In genomic region chr11:32172771-32173170, GRCh38 we compare ENCODE assay signal across 11 cellular contexts.
A peak's percentile ranks its signal among the peaks of the same experiment; 100 is the strongest.
DNase-seq lines count a peak whose midpoint lies in the region; ATAC-seq and TF ChIP-seq lines count a peak whose summit lies in the region.
"Had no signal": no experiment of that assay in that cellular context is flagged by ENCODE, and none has a peak within 500 bp of the region (broad histone marks: within the 10 kb centered on the region; RNA-seq: fewer than 3 reads in every experiment).

No MANE protein-coding gene starts in this region.

- TF ChIP-seq CTCF in cardiac fibroblast (IDR thresholded peaks at IDR 0.05; ENCODE audit: low read depth, low read length) = no peak
- TF ChIP-seq CTCF in kidney epithelial cell (IDR thresholded peaks at IDR 0.05; ENCODE audit: insufficient read depth, low read length, poor library complexity, severe bottlenecking) = no peak
- no peak for TF ChIP-seq CTCF in Peyer's patch (IDR thresholded peaks at IDR 0.05)
- no peak for TF ChIP-seq CTCF in mucosa of descending colon (IDR thresholded peaks at IDR 0.05)

- no peaks in the 10 kb centered on the region for H3K9me2 ChIP-seq in GM23248 (ENCODE audit: insufficient read depth)

- H3K36me3 ChIP-seq in GM23248 (ENCODE audit: low read depth) (no peaks in the 10 kb centered on the region), kidney epithelial cell (ENCODE audit: control insufficient read depth, insufficient read depth, low read length) (no peaks in the 10 kb centered on the region), skeletal muscle tissue (ENCODE audit: control insufficient read depth in 3 of 3, insufficient read depth in 3 of 3, low read length in 3 of 3) (no peaks in the 10 kb centered on the region), Peyer's patch (no peaks in the 10 kb centered on the region), mucosa of descending colon (ENCODE audit: low read depth) (no peaks in the 10 kb centered on the region)

- POLR2A ChIA-PET in activated CD4-positive, alpha-beta T cell treated with anti-CD3 and anti-CD28 coated beads for 36 hours (lab: Charles Lee) = no interaction called here

- H3K4me1 ChIP-seq in GM23248 (ENCODE audit: insufficient read depth) = peaks cover 9% of the 10 kb centered on the region
- H3K4me1 ChIP-seq in skeletal muscle tissue (ENCODE audit: control insufficient read depth in 3 of 3, insufficient read depth in 3 of 3, low read length in 3 of 3) = peaks cover 4 to 11% (median 6%) of the 10 kb centered on the region in 3 donors
- H3K4me1 ChIP-seq in Peyer's patch = no peaks in the 10 kb centered on the region
- no peaks in the 10 kb centered on the region for H3K4me1 ChIP-seq in mucosa of descending colon (ENCODE audit: low read depth)

- no peaks in the 10 kb centered on the region for H3K79me2 ChIP-seq in GM23248 (ENCODE audit: insufficient read depth)

- peak overlapping the region; percentile 74 for H2AFZ ChIP-seq in GM23248

- H3K4me1 Mint-ChIP-seq in activated CD4-positive, alpha-beta T cell treated with anti-CD3 and anti-CD28 coated beads for 36 hours = peaks cover 14% of the 10 kb centered on the region

- H3K9ac ChIP-seq in GM23248 (0 out of 2 replicates have a peak overlapping the region, but pooled peaks have one; percentile 6), skeletal muscle tissue (ENCODE audit: low read depth in 1 of 3, low read length in 3 of 3) (peak overlapping the region; percentile 15 to 45 (median 17))

- H3K4me3 ChIP-seq in GM23248 (peak overlapping the region; percentile 56), cardiac fibroblast (replicated peaks in 1 of 2; ENCODE audit: low read depth in 2 of 2, low read length in 2 of 2) (peak overlapping the region; percentile 32 to 37), kidney epithelial cell (ENCODE audit: low read depth, low read length) (peak overlapping the region; percentile 7), skeletal muscle tissue (ENCODE audit: low read length in 3 of 3) (peak overlapping the region; percentile 41 to 60 (median 57)), Peyer's patch (peak overlapping the region in 1 of 4 donors; percentile 17), mucosa of descending colon (no peak overlapping the region)

- H3K27ac ChIP-seq in GM23248 (no peak overlapping the region), skeletal muscle tissue (ENCODE audit: low read depth, low read length) (no peak overlapping the region), Peyer's patch (no peak overlapping the region)

- ATAC-seq in HG03045 (IDR thresholded peaks at IDR 0.05; ENCODE audit: unreplicated experiment) = no peak
- ATAC-seq in mucosa of descending colon = no peak
- ATAC-seq in activated CD4-positive, alpha-beta T cell treated with anti-CD3 and anti-CD28 coated beads for 36 hours = no peak

- H3F3A ChIP-seq in GM23248 (ENCODE audit: insufficient read depth) = no peaks in the 10 kb centered on the region

- H3K27me3 Mint-ChIP-seq in activated CD4-positive, alpha-beta T cell treated with anti-CD3 and anti-CD28 coated beads for 36 hours = peaks cover 2% of the 10 kb centered on the region

- 0 out of 2 replicates have a peak, but pooled peaks cover 2% of the 10 kb centered on the region for H3K27me3 ChIP-seq in GM23248 (replicated peaks; ENCODE audit: insufficient read depth)
- no peaks in the 10 kb centered on the region for H3K27me3 ChIP-seq in kidney epithelial cell (ENCODE audit: control insufficient read depth, insufficient read depth, low read length)
- H3K27me3 ChIP-seq in skeletal muscle tissue (ENCODE audit: control insufficient read depth in 3 of 3, insufficient read depth in 3 of 3, low read length in 3 of 3) = peaks cover 0 to 17% (median 10%) of the 10 kb centered on the region in 3 donors
- no peaks in the 10 kb centered on the region for H3K27me3 ChIP-seq in Peyer's patch

- CTCF ChIA-PET in activated CD4-positive, alpha-beta T cell treated with anti-CD3 and anti-CD28 coated beads for 36 hours (lab: Charles Lee) = interaction anchor here (3.8 kb wide), 1 partner anchor 120 kb away, joined by 36 read pairs; no protein-coding TSS in a partner anchor

- H3K9me3 ChIP-seq in GM23248 (ENCODE audit: low read depth) (no peaks in the 10 kb centered on the region), skeletal muscle tissue (ENCODE audit: control insufficient read depth in 3 of 3, low read length in 3 of 3) (no peaks in the 10 kb centered on the region), Peyer's patch (no peaks in the 10 kb centered on the region), mucosa of descending colon (no peaks in the 10 kb centered on the region)

- no peaks in the 10 kb centered on the region for H3K9me3 Mint-ChIP-seq in activated CD4-positive, alpha-beta T cell treated with anti-CD3 and anti-CD28 coated beads for 36 hours (ENCODE audit: low read depth)
- H3K9me3 Mint-ChIP-seq: activated CD4-positive, alpha-beta memory T cell treated with anti-CD3 and anti-CD28 coated beads for 36 hours had no signal

- H3K4me2 ChIP-seq in GM23248 (ENCODE audit: unreplicated experiment) = peak overlapping the region; percentile 70

- 29 to 48% methylated on average over 11 of the region's 11 CpGs for WGBS in GM23248 (ENCODE audit: low coverage in 1 of 2, low lambda C conversion rate in 2 of 2, missing lambda C conversion rate in 2 of 2), 2 experiments

- DNase-seq in GM23248 = peak; percentile 49
- peak; percentile 30 to 31 for DNase-seq in cardiac fibroblast (ENCODE audit: low read depth in 2 of 2)
- DNase-seq in kidney epithelial cell (ENCODE audit: low read depth) = no peak
- no peak for DNase-seq in Peyer's patch
- DNase-seq in mucosa of descending colon = no peak
- no peak for DNase-seq in activated CD4-positive, alpha-beta T cell treated with anti-CD3 and anti-CD28 coated beads for 36 hours
- DNase-seq: GDM1, NCI-H2081 treated with DMSO at 0.1 percent for 48 hours had no signal

- H3K36me3 Mint-ChIP-seq in activated CD4-positive, alpha-beta T cell treated with anti-CD3 and anti-CD28 coated beads for 36 hours (ENCODE audit: low read depth) = no peaks in the 10 kb centered on the region
- H3K36me3 Mint-ChIP-seq: activated CD4-positive, alpha-beta memory T cell treated with anti-CD3 and anti-CD28 coated beads for 36 hours had no signal

- TF ChIP-seq POLR2A in Peyer's patch (IDR thresholded peaks at IDR 0.05) = no peak

- no peaks in the 10 kb centered on the region for H4K20me1 ChIP-seq in GM23248 (ENCODE audit: insufficient read depth)

- no peak overlapping the region for H3K27ac Mint-ChIP-seq in activated CD4-positive, alpha-beta T cell treated with anti-CD3 and anti-CD28 coated beads for 36 hours
- H3K27ac Mint-ChIP-seq: activated CD4-positive, alpha-beta memory T cell treated with anti-CD3 and anti-CD28 coated beads for 36 hours had no signal

- in situ Hi-C loops in GM23248 (cut with MboI) = loop anchor here (5.0 to 25.0 kb wide), 3 partner anchors 120 to 678 kb away; no protein-coding TSS in a partner anchor

- no peak overlapping the region for H3K4me3 Mint-ChIP-seq in activated CD4-positive, alpha-beta T cell treated with anti-CD3 and anti-CD28 coated beads for 36 hours
- H3K4me3 Mint-ChIP-seq: activated CD4-positive, alpha-beta memory T cell treated with anti-CD3 and anti-CD28 coated beads for 36 hours had no signal

- intact Hi-C loops in mucosa of descending colon (cut with DNase I, micrococcal nuclease) = no loop called here
- intact Hi-C loops in activated CD4-positive, alpha-beta T cell treated with anti-CD3 and anti-CD28 coated beads for 36 hours (cut with DNase I, micrococcal nuclease) = loop anchor here in 1 of 2 experiments (10.0 kb wide), 1 partner anchor 928 kb away; no protein-coding TSS in a partner anchor

Comparison
In these comparisons a context has a peak if more than half of its experiments do, and no peak if none do; other contexts are left out.
1. DNase-seq: peak in GM23248 (single experiment) and cardiac fibroblast (2 of 2); none in kidney epithelial cell (single experiment), Peyer's patch (0 of 3), mucosa of descending colon (0 of 3) and activated CD4-positive, alpha-beta T cell treated with anti-CD3 and anti-CD28 coated beads for 36 hours (single experiment).